15 cellular contexts compared by ENCODE assay signal in genomic region chr14:68217891-68218290, GRCh38.
A peak's percentile ranks its signal among the peaks of the same experiment; 100 is the strongest.
DNase-seq lines count a peak whose midpoint lies in the region; ATAC-seq, FAIRE-seq and TF ChIP-seq lines count a peak whose summit lies in the region.
"Had no signal": no experiment of that assay in that cellular context is flagged by ENCODE, and none has a peak within 500 bp of the region (broad histone marks: within the 10 kb centered on the region; RNA-seq: fewer than 3 reads in every experiment).

No MANE protein-coding gene starts in this region.

- no peaks in the 10 kb centered on the region for H3K27me3 Mint-ChIP-seq in chondrocyte (ENCODE audit: low read depth)
- H3K27me3 Mint-ChIP-seq: CD4-positive, alpha-beta memory T cell had no signal

- H3K36me3 ChIP-seq in muscle layer of duodenum (ENCODE audit: control insufficient read depth in 1 of 2, insufficient read depth in 2 of 2, low read length in 2 of 2): no peaks in the 10 kb centered on the region
- no peaks in the 10 kb centered on the region for H3K36me3 ChIP-seq in uterus
- H3K36me3 ChIP-seq: BLaER1 had no signal

- no peak for ATAC-seq in HG03354 (IDR thresholded peaks at IDR 0.05; ENCODE audit: poor library complexity, severe bottlenecking, unreplicated experiment)
- ATAC-seq: A549 had no signal

- H3K4me1 ChIP-seq in muscle layer of duodenum (ENCODE audit: control insufficient read depth in 1 of 2, insufficient read depth in 2 of 2, low read length in 2 of 2) (peaks cover 0 to 4% of the 10 kb centered on the region in 2 donors), uterus (peaks cover 0 to 15% of the 10 kb centered on the region in 2 donors)
- H3K4me1 ChIP-seq: A549, BLaER1 had no signal

- no peak for DNase-seq in HTR-8/SVneo (ENCODE audit: insufficient read length, low spot score)
- DNase-seq in chondrocyte (ENCODE audit: low spot score): no peak
- DNase-seq in uterus: no peak
- no peak for DNase-seq in NCI-H1436 (lab: John Stamatoyannopoulos, UW)
- no peak for DNase-seq in EL
- DNase-seq: CD4-positive, alpha-beta memory T cell; DMS53; H9; NCI-H1092 treated with DMSO at 0.1 percent for 48 hours; NCI-H2081 treated with DMSO at 0.1 percent for 48 hours; Right ventricle myocardium superior had no signal

- H3K27ac Mint-ChIP-seq in chondrocyte (ENCODE audit: unreplicated experiment): peak overlapping the region; percentile 81
- H3K27ac Mint-ChIP-seq: CD4-positive, alpha-beta memory T cell; H9 had no signal

- no peak for TF ChIP-seq POLR2A in uterus (IDR thresholded peaks at IDR 0.05)

- peaks cover 36% of the 10 kb centered on the region for H3K4me1 Mint-ChIP-seq in chondrocyte (ENCODE audit: low read depth)

- FAIRE-seq in HTR-8/SVneo (lab: Jason Lieb, UNC): peak; percentile 88
- FAIRE-seq: A549 had no signal

- H3K4me3 ChIP-seq in muscle layer of duodenum (ENCODE audit: low read depth in 1 of 2, low read length in 2 of 2) (no peak overlapping the region), uterus (no peak overlapping the region)
- H3K4me3 ChIP-seq: A549, BLaER1 had no signal

- H3K9me3 Mint-ChIP-seq in chondrocyte (ENCODE audit: low read depth): peaks cover 14% of the 10 kb centered on the region
- H3K9me3 Mint-ChIP-seq: H9 had no signal

- intact Hi-C loops in uterus (cut with DNase I; ENCODE audit: low total_unique reads): no loop called here

- TF ChIP-seq CTCF in chondrocyte (IDR thresholded peaks at IDR 0.05): no peak
- TF ChIP-seq CTCF in uterus (IDR thresholded peaks at IDR 0.05): no peak

- H3K4me3 Mint-ChIP-seq in chondrocyte (ENCODE audit: unreplicated experiment): no peak overlapping the region
- H3K4me3 Mint-ChIP-seq: CD4-positive, alpha-beta memory T cell; H9 had no signal

- H3K27ac ChIP-seq in muscle layer of duodenum (ENCODE audit: low read length) (peak overlapping the region; percentile 21), uterus (peak overlapping the region; percentile 82 to 90)
- H3K27ac ChIP-seq: BLaER1 had no signal

- H3K27me3 ChIP-seq in muscle layer of duodenum (ENCODE audit: low read depth, low read length): no peaks in the 10 kb centered on the region
- H3K27me3 ChIP-seq in uterus: no peaks in the 10 kb centered on the region
- H3K27me3 ChIP-seq: BLaER1 had no signal

- H3K36me3 Mint-ChIP-seq in chondrocyte (ENCODE audit: low read depth): peaks cover 4% of the 10 kb centered on the region

- H3K9me3 ChIP-seq in muscle layer of duodenum (ENCODE audit: control insufficient read depth in 1 of 2, low read length in 2 of 2) (no peaks in the 10 kb centered on the region), uterus (no peaks in the 10 kb centered on the region)
- H3K9me3 ChIP-seq: A549, BLaER1 had no signal
